In genomic region chr11:69655479-69656394, GRCh38 we compare ENCODE assay signal across 1 cellular context.
TF ChIP-seq lines count a peak whose summit lies in the region.

No MANE protein-coding gene starts in this region.

TF ChIP-seq in IMR-90, 13 proteins besides CTCF, POLR2A, EP300 and RAD21:
- peak; percentile 7; the same call in 1 of the 2 replicates for TF ChIP-seq MAZ (IDR thresholded peaks at IDR 0.05; ENCODE audit: borderline replicate concordance, low read depth, low read length)
- no peak for TF ChIP-seq RCOR1 (IDR thresholded peaks at IDR 0.05; ENCODE audit: insufficient replicate concordance, low read length)
- TF ChIP-seq BHLHE40 (IDR thresholded peaks at IDR 0.05; ENCODE audit: low read depth, low read length): no peak
